Comparison of ENCODE assay signal across 1 cellular context in genomic region chr9:72529531-72529930, GRCh38.
TF ChIP-seq lines count a peak whose summit lies in the region.

No MANE protein-coding gene starts in this region.

TF ChIP-seq in GM23338, 12 proteins besides CTCF, POLR2A, EP300 and RAD21 (continued from another document):
- TF ChIP-seq ZNF462 (CRISPR knock-in tag; IDR thresholded peaks at IDR 0.05), result no peak
- no peak for TF ChIP-seq ETS1 (IDR thresholded peaks at IDR 0.05)
- TF ChIP-seq REST (IDR thresholded peaks at IDR 0.05; ENCODE audit: unreplicated experiment), result no peak
- no peak for TF ChIP-seq NANOG (IDR thresholded peaks at IDR 0.05; ENCODE audit: borderline replicate concordance)
- TF ChIP-seq JUNB (IDR thresholded peaks at IDR 0.05; ENCODE audit: unreplicated experiment), result no peak
- TF ChIP-seq EZH2phosphoT487 (IDR thresholded peaks at IDR 0.05; ENCODE audit: unreplicated experiment), result no peak
- TF ChIP-seq POLR2AphosphoS5 (IDR thresholded peaks at IDR 0.05; ENCODE audit: low read depth), result no peak
